Comparison of ENCODE assay signal across 10 cellular contexts in the genomic region with DNA sequence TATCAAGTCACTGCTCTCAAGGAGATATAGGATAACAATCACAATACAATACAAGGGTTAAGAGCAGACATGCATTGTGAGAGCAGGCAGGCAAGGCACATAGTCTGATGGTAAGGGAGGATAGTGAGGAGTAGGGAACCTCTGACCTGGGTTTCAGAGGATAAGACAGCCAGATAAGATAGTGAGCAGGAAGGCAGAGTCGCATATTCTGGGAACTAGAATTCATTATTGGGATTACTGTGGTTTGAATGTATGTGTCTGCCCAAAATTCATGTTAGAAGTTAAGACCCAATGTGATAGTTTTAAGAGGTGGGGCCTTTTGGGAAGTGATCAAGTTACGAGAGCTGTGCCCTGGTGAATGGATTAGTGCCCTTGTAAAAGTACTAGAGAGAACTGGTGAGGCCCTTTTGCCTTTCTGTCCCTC.
"Had no signal": no experiment of that assay in that cellular context is flagged by ENCODE, and none has a peak within 500 bp of the region (broad histone marks: within the 10 kb centered on the region; RNA-seq: fewer than 3 reads in every experiment).

No MANE protein-coding gene starts in this region.

- H3K4me2 ChIP-seq: neural progenitor cell had no signal

- H3K36me3 ChIP-seq: neural progenitor cell, ovary had no signal

- H3K27ac ChIP-seq: neural progenitor cell, ovary, skin epidermis, tibial nerve had no signal

- H3K4me1 ChIP-seq: neural progenitor cell, tibial nerve had no signal

- DNase-seq: activated B cell treated with CpG ODN at 0.5 μM for 24 hours; activated CD4-positive, alpha-beta T cell treated with anti-CD3 and anti-CD28 coated beads, Interleukin-2, amount 50 U/mL, for 1 hour; activated gamma-delta T cell; activated T-cell treated with anti-CD3 and anti-CD28 coated beads, Interleukin-2, amount 50 U/mL, for 24 hours; left ventricle myocardium superior; ovary; T1000 had no signal

- H3K9me3 ChIP-seq: ovary, tibial nerve had no signal

- H2AFZ ChIP-seq: neural progenitor cell had no signal

- H3K27me3 ChIP-seq: neural progenitor cell, ovary, tibial nerve had no signal

- H3K4me3 ChIP-seq: neural progenitor cell, ovary, skin epidermis, tibial nerve had no signal

- H3K9ac ChIP-seq: neural progenitor cell had no signal
